Comparison of ENCODE assay signal across 27 cellular contexts in genomic region chr7:137475966-137476365, GRCh38.
DNase-seq lines count a peak whose midpoint lies in the region; ATAC-seq, FAIRE-seq and TF ChIP-seq lines count a peak whose summit lies in the region.
"Had no signal": no experiment of that assay in that cellular context is flagged by ENCODE, and none has a peak within 500 bp of the region (broad histone marks: within the 10 kb centered on the region; RNA-seq: fewer than 3 reads in every experiment).

No MANE protein-coding gene starts in this region.

- no peaks in the 10 kb centered on the region for H3K4me1 ChIP-seq in Peyer's patch
- H3K4me1 ChIP-seq: A549, BLaER1, uterus had no signal

- H3K27me3 ChIP-seq in Peyer's patch: no peaks in the 10 kb centered on the region
- H3K27me3 ChIP-seq: BLaER1, cardiac muscle cell, uterus had no signal

- FAIRE-seq in RCC 7860 (lab: Jason Lieb, UNC): no peak
- FAIRE-seq: A549, endometrium, HepG2 had no signal

- H3K36me3 ChIP-seq in Peyer's patch: no peaks in the 10 kb centered on the region
- H3K36me3 ChIP-seq: BLaER1, cardiac muscle cell, uterus, WERI-Rb-1 had no signal

- H3K4me3 ChIP-seq in Peyer's patch: no peak overlapping the region
- H3K4me3 ChIP-seq: A549, BLaER1, cardiac muscle cell, skin epidermis, uterus had no signal

- H3K9me3 ChIP-seq in Peyer's patch: no peaks in the 10 kb centered on the region
- H3K9me3 ChIP-seq: A549, BLaER1, uterus had no signal

- ATAC-seq in GM19035 (IDR thresholded peaks at IDR 0.05; ENCODE audit: unreplicated experiment): no peak
- ATAC-seq: A549, HCT116, HepG2 had no signal

- DNase-seq in AG20443 (ENCODE audit: low spot score) (peak; percentile 32), NCI-H446 (lab: John Stamatoyannopoulos, UW) (peak; percentile 24 to 51), cerebellar cortex (ENCODE audit: low spot score) (peak; percentile 71), myocyte (ENCODE audit: low read depth) (peak; percentile 14), Peyer's patch (no peak), RCC 7860 (ENCODE audit: low spot score) (no peak), RPMI8226 (no peak)
- DNase-seq: activated CD4-positive, alpha-beta T cell treated with anti-CD3 and anti-CD28 coated beads, Interleukin-2, amount 10 ng/mL, durations not matched to agents 24 days and 14 days; activated naive CD4-positive, alpha-beta T cell treated with anti-CD3 and anti-CD28 coated beads, Interleukin-2, amount 10 ng/mL, durations not matched to agents 7 days and 5 days; COR-L47; DND-41; glutamatergic neuron; naive B cell; NCI-H510A treated with DMSO at 0.1 percent for 48 hours; stimulated activated CD4-positive, alpha-beta T cell treated with anti-CD3 and anti-CD28 coated beads, Interleukin-2, amount 100 ng/mL, for 24 hours; uterus; WERI-Rb-1 had no signal

- no peak for TF ChIP-seq POLR2A in Peyer's patch (IDR thresholded peaks at IDR 0.05)

- H3K27ac ChIP-seq in Peyer's patch: no peak overlapping the region
- H3K27ac ChIP-seq: A549, BLaER1, cardiac muscle cell, HL-60, RWPE1, skin epidermis, uterus, WERI-Rb-1 had no signal

- no peak for TF ChIP-seq CTCF in Peyer's patch (IDR thresholded peaks at IDR 0.05)

Comparison
In these comparisons a context has a peak if more than half of its experiments do, and no peak if none do; other contexts are left out.
1. DNase-seq: peak in AG20443 (single experiment), NCI-H446 (2 of 2), cerebellar cortex (single experiment) and myocyte (single experiment); none in Peyer's patch (0 of 3), RCC 7860 (single experiment) and RPMI8226 (single experiment).